In genomic region chr22:46129390-46130041, GRCh38 we compare ENCODE assay signal across 12 cellular contexts. TPM values are rescaled to one million over a fixed set of nuclear protein-coding genes. Genes with fewer than 3 reads are reported as not detected.
DNase-seq lines count a peak whose midpoint lies in the region; ATAC-seq, FAIRE-seq and TF ChIP-seq lines count a peak whose summit lies in the region.
"Had no signal": no experiment of that assay in that cellular context is flagged by ENCODE, and none has a peak within 500 bp of the region (broad histone marks: within the 10 kb centered on the region; RNA-seq: fewer than 3 reads in every experiment).

No MANE protein-coding gene starts in this region.

- no peak overlapping the region for H3K4me3 Mint-ChIP-seq in progenitor cell of endocrine pancreas (ENCODE audit: low read depth)

- no peaks in the 10 kb centered on the region for H3K4me1 Mint-ChIP-seq in progenitor cell of endocrine pancreas (ENCODE audit: low read depth)

- no peak for FAIRE-seq in urothelium cell line (lab: Jason Lieb, UNC)

- H3K4me3 ChIP-seq in GM12865 (ENCODE audit: low read depth, low read length) (peak overlapping the region; percentile 9; the same call in 1 of the 2 replicates), OCI-LY7 (ENCODE audit: low read depth, low read length, poor library complexity, severe bottlenecking) (peak overlapping the region; percentile 63), right atrium auricular region (no peak overlapping the region), sigmoid colon (no peak overlapping the region)

- intact Hi-C loops in OCI-LY7 (cut with micrococcal nuclease; ENCODE audit: unreplicated experiment) (no loop called here), sigmoid colon (cut with DNase I) (no loop called here)

- H3K9me3 ChIP-seq in OCI-LY7 (ENCODE audit: low read length) (no peaks in the 10 kb centered on the region), right atrium auricular region (no peaks in the 10 kb centered on the region), sigmoid colon (no peaks in the 10 kb centered on the region)

- WGBS in sigmoid colon, 2 donors = 67 to 84% methylated on average over 26 of the region's 26 CpGs

- H3K79me2 ChIP-seq in OCI-LY7 (ENCODE audit: insufficient read depth, low read depth, low read length) = no peaks in the 10 kb centered on the region

- no peak overlapping the region for H3K27ac Mint-ChIP-seq in progenitor cell of endocrine pancreas

- TF ChIP-seq CTCF in GM12865 (IDR thresholded peaks at IDR 0.05; ENCODE audit: insufficient read depth, low read depth, low read length, missing control alignments) (no peak), OCI-LY7 (conservative IDR thresholded peaks at IDR 0.05; ENCODE audit: low read length) (no peak), right atrium auricular region (IDR thresholded peaks at IDR 0.05) (no peak), sigmoid colon (IDR thresholded peaks at IDR 0.05) (no peak), progenitor cell of endocrine pancreas (IDR thresholded peaks at IDR 0.05; ENCODE audit: unreplicated experiment) (no peak)

- no peak for ATAC-seq in GM19395 (IDR thresholded peaks at IDR 0.05; ENCODE audit: unreplicated experiment)
- ATAC-seq: foreskin keratinocyte had no signal

- H3K36me3 Mint-ChIP-seq in progenitor cell of endocrine pancreas (ENCODE audit: insufficient read depth) = no peaks in the 10 kb centered on the region

- H4K20me1 ChIP-seq in OCI-LY7 (ENCODE audit: insufficient read depth, low read length) = no peaks in the 10 kb centered on the region

- no peak overlapping the region for H3K27ac ChIP-seq in OCI-LY7 (ENCODE audit: low read depth, low read length, poor library complexity, severe bottlenecking)
- H3K27ac ChIP-seq in right atrium auricular region = peak overlapping the region; percentile 34 to 60
- H3K27ac ChIP-seq in sigmoid colon = peak overlapping the region; percentile 32 to 50 (median 41)
- H3K27ac ChIP-seq: foreskin keratinocyte, KMS-11 had no signal

- DNase-seq in GM12865 (ENCODE audit: low read depth) (peak; percentile 52), OCI-LY7 (ENCODE audit: low spot score) (peak; percentile 70), right atrium auricular region (ENCODE audit: low spot score) (no peak), sigmoid colon (no peak), urothelium cell line (ENCODE audit: low spot score) (no peak), progenitor cell of endocrine pancreas (ENCODE audit: low spot score, unreplicated experiment) (no peak), retina (no peak)
- DNase-seq: activated T-cell treated with anti-CD3 and anti-CD28 coated beads for 4 hours; central memory CD4-positive, alpha-beta T cell; foreskin keratinocyte had no signal

- no peak for TF ChIP-seq EP300 in sigmoid colon (IDR thresholded peaks at IDR 0.05)

- CTCF ChIA-PET in OCI-LY7 (lab: Charles Lee; ENCODE audit: unreplicated experiment) = no interaction called here

- no peaks in the 10 kb centered on the region for H3K9me2 ChIP-seq in OCI-LY7 (ENCODE audit: insufficient read depth, low read length)

- H3K4me2 ChIP-seq in OCI-LY7 (ENCODE audit: low read length) = peak overlapping the region; percentile 67
- H3K4me2 ChIP-seq: KMS-11 had no signal

- no peaks in the 10 kb centered on the region for H3K9me3 Mint-ChIP-seq in progenitor cell of endocrine pancreas (ENCODE audit: low read depth)

- H3K36me3 ChIP-seq in OCI-LY7 (ENCODE audit: insufficient read depth, low read length) (no peaks in the 10 kb centered on the region), right atrium auricular region (no peaks in the 10 kb centered on the region), sigmoid colon (no peaks in the 10 kb centered on the region)

- BruUV-seq in OCI-LY7 (replicated peaks; lab: Mats Ljungman, UMichigan) = TSS peak; percentile 81

- no peaks in the 10 kb centered on the region for H3K27me3 ChIP-seq in right atrium auricular region
- H3K27me3 ChIP-seq in sigmoid colon = no peaks in the 10 kb centered on the region
- H3K27me3 ChIP-seq: foreskin keratinocyte had no signal

- POLR2A ChIA-PET in OCI-LY7 (lab: Charles Lee) = interaction anchor here (0.5 kb wide), 1 partner anchor 112 kb away, joined by 6 read pairs; no protein-coding TSS in a partner anchor

- peaks cover 4% of the 10 kb centered on the region for H3K27me3 Mint-ChIP-seq in progenitor cell of endocrine pancreas

- H2AFZ ChIP-seq in OCI-LY7 (ENCODE audit: low read length) = peak overlapping the region; percentile 80

- H3K4me1 ChIP-seq in OCI-LY7 (ENCODE audit: insufficient read depth, low read length, poor library complexity, severe bottlenecking) = peaks cover 18% of the 10 kb centered on the region
- H3K4me1 ChIP-seq in right atrium auricular region = peaks cover 0 to 15% of the 10 kb centered on the region in 2 donors
- H3K4me1 ChIP-seq in sigmoid colon = no peaks in the 10 kb centered on the region
- H3K4me1 ChIP-seq: foreskin keratinocyte had no signal

- no peak for TF ChIP-seq POLR2A in sigmoid colon (IDR thresholded peaks at IDR 0.05)

RNA-seq across cellular contexts. Expression of gene PPARA, which starts 20.8 kb away (rescaled TPM):
- 0.90 and 3.3 TPM in 2 replicates for total RNA-seq in OCI-LY7 (2014; rRNA removed; shearing (Covaris generic))
- total RNA-seq in OCI-LY7 (2022) = 10.5 and 16.4 TPM in 2 replicates
- total RNA-seq in right atrium auricular region = 10 to 100 TPM; 48.4 to 67.1 TPM
- total RNA-seq in sigmoid colon = 10 to 100 TPM; 16.6 to 21.4 (median 20.6) TPM
- polyA plus RNA-seq in sigmoid colon = 10 to 100 TPM in 2 of 3 donors, 1 to 10 TPM in 1; 7.8 to 22.7 (median 12.0) TPM
- 33.5 and 33.6 TPM in 2 replicates for total RNA-seq in progenitor cell of endocrine pancreas

Comparison
In these comparisons a context has a peak if more than half of its experiments do, and no peak if none do; other contexts are left out.
1. DNase-seq: peak in GM12865 (single experiment) and OCI-LY7 (single experiment); none in right atrium auricular region (single experiment), sigmoid colon (single experiment), urothelium cell line (single experiment), progenitor cell of endocrine pancreas (single experiment) and retina (single experiment).
2. H3K4me3 ChIP-seq: peak in GM12865 (single experiment) and OCI-LY7 (single experiment); none in right atrium auricular region (0 of 2) and sigmoid colon (0 of 4).